In genomic region chr10:119413738-119414611, GRCh38 we compare ENCODE assay signal across 9 cellular contexts.
A peak's percentile ranks its signal among the peaks of the same experiment; 100 is the strongest.
DNase-seq lines count a peak whose midpoint lies in the region; ATAC-seq and TF ChIP-seq lines count a peak whose summit lies in the region.
"Had no signal": no experiment of that assay in that cellular context is flagged by ENCODE, and none has a peak within 500 bp of the region (broad histone marks: within the 10 kb centered on the region; RNA-seq: fewer than 3 reads in every experiment).

No MANE protein-coding gene starts in this region.

- H3K4me3 Mint-ChIP-seq in endothelial cell (ENCODE audit: unreplicated experiment) (peak overlapping the region; percentile 65), memory B cell (no peak overlapping the region)
- no peak overlapping the region for H3K4me3 Mint-ChIP-seq in activated T-cell treated with anti-CD3 and anti-CD28 coated beads, Interleukin-2, amount 50 U/mL, for 4 hours

- H3K36me3 ChIP-seq in stomach = peaks cover 0 to 7% (median 1%) of the 10 kb centered on the region in 4 donors

- no peak overlapping the region for H3K4me3 ChIP-seq in stomach

- H3K27ac ChIP-seq in stomach = peak overlapping the region; percentile 54 to 88 (median 76)

- H3K27me3 ChIP-seq in stomach = no peaks in the 10 kb centered on the region

- intact Hi-C loops in stomach (cut with DNase I; ENCODE audit: low total_unique reads) = loop anchor here (10.0 kb wide), 1 partner anchor 209 kb away; the partner anchor contains the start of gene GRK5

- H3K4me1 Mint-ChIP-seq in endothelial cell (ENCODE audit: unreplicated experiment) (peaks cover 48% of the 10 kb centered on the region), memory B cell (peaks cover 12% of the 10 kb centered on the region)
- peaks cover 3% of the 10 kb centered on the region for H3K4me1 Mint-ChIP-seq in activated T-cell treated with anti-CD3 and anti-CD28 coated beads, Interleukin-2, amount 50 U/mL, for 4 hours (ENCODE audit: low read depth)

- ATAC-seq in memory B cell (ENCODE audit: low read depth) (no peak), HG02610 (IDR thresholded peaks at IDR 0.05; ENCODE audit: unreplicated experiment) (no peak), GM19467 (IDR thresholded peaks at IDR 0.05; ENCODE audit: unreplicated experiment) (no peak), GM18505 (IDR thresholded peaks at IDR 0.05; ENCODE audit: unreplicated experiment) (no peak)
- ATAC-seq in activated T-cell treated with anti-CD3 and anti-CD28 coated beads, Interleukin-2, amount 50 U/mL, for 4 hours = no peak

- H3K27me3 Mint-ChIP-seq in endothelial cell (ENCODE audit: unreplicated experiment) (peaks cover 22% of the 10 kb centered on the region), memory B cell (no peaks in the 10 kb centered on the region)
- no peaks in the 10 kb centered on the region for H3K27me3 Mint-ChIP-seq in activated T-cell treated with anti-CD3 and anti-CD28 coated beads, Interleukin-2, amount 50 U/mL, for 4 hours (ENCODE audit: low read depth)

- H3K9me3 Mint-ChIP-seq in endothelial cell (ENCODE audit: unreplicated experiment) (no peaks in the 10 kb centered on the region), memory B cell (no peaks in the 10 kb centered on the region)
- no peaks in the 10 kb centered on the region for H3K9me3 Mint-ChIP-seq in activated T-cell treated with anti-CD3 and anti-CD28 coated beads, Interleukin-2, amount 50 U/mL, for 4 hours

- no peak for TF ChIP-seq EP300 in stomach (IDR thresholded peaks at IDR 0.05)

- peaks cover 46% of the 10 kb centered on the region for H3K36me3 Mint-ChIP-seq in endothelial cell (ENCODE audit: low read depth, unreplicated experiment)
- peaks cover 7% of the 10 kb centered on the region for H3K36me3 Mint-ChIP-seq in memory B cell
- peaks cover 6% of the 10 kb centered on the region for H3K36me3 Mint-ChIP-seq in activated T-cell treated with anti-CD3 and anti-CD28 coated beads, Interleukin-2, amount 50 U/mL, for 4 hours (ENCODE audit: insufficient read depth)

- 72 to 79% (median 73%) methylated on average over 21 to 23 of the region's 23 CpGs for WGBS in stomach, 5 donors

- H3K27ac Mint-ChIP-seq in endothelial cell (ENCODE audit: unreplicated experiment) (peak overlapping the region; percentile 61), memory B cell (peak overlapping the region; percentile 85)

- H3K4me1 ChIP-seq in stomach = peaks cover 16 to 44% (median 32%) of the 10 kb centered on the region in 4 donors

- H3K9me3 ChIP-seq in stomach = no peaks in the 10 kb centered on the region

- DNase-seq in NCI-H146 (lab: John Stamatoyannopoulos, UW) (peak; percentile 55), endothelial cell (ENCODE audit: low spot score) (no peak), memory B cell (ENCODE audit: low spot score in 2 of 2) (no peak), stomach (peak; percentile 32)
- no peak for DNase-seq in activated T-cell treated with anti-CD3 and anti-CD28 coated beads, Interleukin-2, amount 50 U/mL, for 4 hours
- DNase-seq: effector memory CD4-positive, alpha-beta T cell had no signal

- TF ChIP-seq CTCF in endothelial cell (IDR thresholded peaks at IDR 0.05; ENCODE audit: unreplicated experiment) (no peak), stomach (IDR thresholded peaks at IDR 0.05) (no peak)

- TF ChIP-seq POLR2A in stomach (IDR thresholded peaks at IDR 0.05) = no peak
- no peak for TF ChIP-seq POLR2A in GM18505 (IDR thresholded peaks at IDR 0.05; ENCODE audit: borderline replicate concordance, extremely low read depth, insufficient read depth, insufficient read length)

Comparison
In these comparisons a context has a peak if more than half of its experiments do, and no peak if none do; other contexts are left out.
1. DNase-seq: peak in NCI-H146 (single experiment) and stomach (single experiment); none in endothelial cell (single experiment), memory B cell (0 of 2) and activated T-cell treated with anti-CD3 and anti-CD28 coated beads, Interleukin-2, amount 50 U/mL, for 4 hours (single experiment).